8 cellular contexts compared by ENCODE assay signal in genomic region chr7:63044721-63045120, GRCh38.
"Had no signal": no experiment of that assay in that cellular context is flagged by ENCODE, and none has a peak within 500 bp of the region (broad histone marks: within the 10 kb centered on the region; RNA-seq: fewer than 3 reads in every experiment).

No MANE protein-coding gene starts in this region.

- H3K4me3 Mint-ChIP-seq: HFFc6, IgD-negative memory B cell had no signal

- H3K9me3 ChIP-seq: HAP-1 had no signal

- H3K4me1 Mint-ChIP-seq: IgD-negative memory B cell had no signal

- DNase-seq: GM23248, GOT3, H7, HFFc6, KBM-7 had no signal

- H3K27ac ChIP-seq: GM23248, HL-60 had no signal

- H3K4me3 ChIP-seq: GM23248, HAP-1 had no signal

- H3K27ac Mint-ChIP-seq: HFFc6, IgD-negative memory B cell had no signal

- H3K4me1 ChIP-seq: HAP-1 had no signal

- H3K27me3 Mint-ChIP-seq: IgD-negative memory B cell had no signal

- H3K36me3 ChIP-seq: HAP-1 had no signal
